ENCODE assay signal across 10 cellular contexts in the genomic region with DNA sequence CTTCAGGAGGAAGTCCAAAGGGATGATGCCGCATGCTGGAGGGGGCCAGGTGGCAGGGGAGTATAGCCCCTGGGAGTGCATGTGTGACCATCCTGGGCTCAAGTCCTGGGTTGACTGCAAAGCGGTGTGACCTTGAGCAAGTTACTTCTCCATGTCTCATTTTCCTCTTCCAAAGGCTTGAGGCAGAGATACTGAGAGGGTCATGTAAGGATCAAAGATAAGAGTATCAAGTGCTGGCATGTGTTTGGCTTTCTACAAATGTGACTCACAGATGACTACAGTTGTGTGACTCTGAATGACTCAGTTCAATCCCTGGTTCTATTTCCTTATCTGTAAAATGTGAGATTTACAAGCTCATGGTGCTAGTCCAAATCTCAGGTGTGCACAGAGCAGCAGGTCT. TPM values are rescaled to one million over a fixed set of nuclear protein-coding genes. Genes with fewer than 3 reads are reported as not detected.
DNase-seq lines count a peak whose midpoint lies in the region; ATAC-seq, FAIRE-seq and TF ChIP-seq lines count a peak whose summit lies in the region.
"Had no signal": no experiment of that assay in that cellular context is flagged by ENCODE, and none has a peak within 500 bp of the region (broad histone marks: within the 10 kb centered on the region; RNA-seq: fewer than 3 reads in every experiment).

No MANE protein-coding gene starts in this region.

- WGBS in A549 (ENCODE audit: missing lambda C conversion rate) = 21% methylated on average over 2 of the region's 2 CpGs
- WGBS in adrenal gland, 4 donors = 53 to 79% (median 70%) methylated on average over 2 of the region's 2 CpGs

- no peaks in the 10 kb centered on the region for H3K9me3 Mint-ChIP-seq in activated CD8-positive, alpha-beta memory T cell treated with anti-CD3 and anti-CD28 coated beads, Interleukin-2, amount 10 ng/mL, durations not matched to agents 7 days and 5 days (ENCODE audit: low read depth)
- H3K9me3 Mint-ChIP-seq: naive thymus-derived CD4-positive, alpha-beta T cell had no signal

- CTCF ChIA-PET in A549 (lab: Yijun Ruan, JAX) = interaction anchor here (1.5 to 6.2 kb wide), 7 partner anchors 12 to 360 kb away, joined by 3 to 34 read pairs (median 6); no protein-coding TSS in a partner anchor
- CTCF ChIA-PET in HCT116 (lab: Charles Lee) = interaction anchor here (0.6 to 21.6 kb wide), 7 partner anchors 13 to 1969 kb away, joined by 3 to 203 read pairs (median 5); no protein-coding TSS in a partner anchor
- CTCF ChIA-PET in activated CD8-positive, alpha-beta memory T cell treated with anti-CD3 and anti-CD28 coated beads, Interleukin-2, amount 10 ng/mL, durations not matched to agents 7 days and 5 days (lab: Charles Lee) = interaction anchor here (1.0 to 4.4 kb wide), 5 partner anchors 15 to 303 kb away, joined by 3 to 20 read pairs (median 3); no protein-coding TSS in a partner anchor

- FAIRE-seq in A549 (lab: Jason Lieb, UNC) = peak; percentile 61
- FAIRE-seq in islet of Langerhans (lab: Jason Lieb, UNC) = peak; percentile 51

- no peak for TF ChIP-seq EP300 in A549 (IDR thresholded peaks at IDR 0.05)

- no peaks in the 10 kb centered on the region for H3K9me3 ChIP-seq in A549
- H3K9me3 ChIP-seq in HCT116 (ENCODE audit: control insufficient read depth in 1 of 2, insufficient read depth in 1 of 2, low read depth in 1 of 2, low read length in 2 of 2) = no peaks in the 10 kb centered on the region
- H3K9me3 ChIP-seq in adrenal gland (replicated peaks in 1 of 3) = no peaks in the 10 kb centered on the region

- H3K27me3 ChIP-seq in HCT116 (ENCODE audit: insufficient read depth, low read length) (no peaks in the 10 kb centered on the region), adrenal gland (no peaks in the 10 kb centered on the region)

- TF ChIP-seq RAD21 in A549 (conservative IDR thresholded peaks at IDR 0.05 in 1 of 2, IDR thresholded peaks at IDR 0.05 in 1 of 2) (no peak), HCT116 (IDR thresholded peaks at IDR 0.05; ENCODE audit: low read depth) (no peak)

- H3K27ac ChIP-seq in A549 (peak overlapping the region; percentile 66 to 82), HCT116 (ENCODE audit: low read depth, low read length) (peak overlapping the region; percentile 72), adrenal gland (peak overlapping the region in 2 of 5 donors; percentile 9 to 49)

- H3K27ac Mint-ChIP-seq in activated CD8-positive, alpha-beta memory T cell treated with anti-CD3 and anti-CD28 coated beads, Interleukin-2, amount 10 ng/mL, durations not matched to agents 7 days and 5 days = no peak overlapping the region
- H3K27ac Mint-ChIP-seq: naive thymus-derived CD4-positive, alpha-beta T cell had no signal

- H3K9me2 ChIP-seq in HCT116 (ENCODE audit: insufficient read depth) = no peaks in the 10 kb centered on the region

- no peaks in the 10 kb centered on the region for H3K79me2 ChIP-seq in HCT116 (ENCODE audit: insufficient read depth, low read length)

- intact Hi-C loops in HCT116 (cut with micrococcal nuclease) = loop anchor here (1.0 to 5.0 kb wide), 2 partner anchors 19 to 140 kb away; no protein-coding TSS in a partner anchor
- intact Hi-C loops in adrenal gland (cut with DNase I) = no loop called here

- peak; percentile 89 to 92 for ATAC-seq in A549
- peak; percentile 75 for ATAC-seq in HCT116
- ATAC-seq in HG02870 (IDR thresholded peaks at IDR 0.05; ENCODE audit: unreplicated experiment) = no peak
- no peak for ATAC-seq in activated CD8-positive, alpha-beta memory T cell treated with anti-CD3 and anti-CD28 coated beads, Interleukin-2, amount 10 ng/mL, durations not matched to agents 7 days and 5 days
- ATAC-seq: naive thymus-derived CD4-positive, alpha-beta T cell had no signal

- peaks cover 32% of the 10 kb centered on the region for H3K4me1 ChIP-seq in A549
- peaks cover 23 to 40% of the 10 kb centered on the region in 2 experiments for H3K4me1 ChIP-seq in HCT116 (ENCODE audit: control insufficient read depth in 1 of 2, insufficient read depth in 2 of 2, low read length in 2 of 2)
- H3K4me1 ChIP-seq in adrenal gland (replicated peaks in 1 of 2) = peaks cover 7 to 10% of the 10 kb centered on the region in 2 donors

- no peaks in the 10 kb centered on the region for H3K27me3 Mint-ChIP-seq in activated CD8-positive, alpha-beta memory T cell treated with anti-CD3 and anti-CD28 coated beads, Interleukin-2, amount 10 ng/mL, durations not matched to agents 7 days and 5 days

- BruUV-seq in HCT116 (replicated peaks; lab: Mats Ljungman, UMichigan) = no TSS peak

- no peak overlapping the region for H3K4me3 Mint-ChIP-seq in activated CD8-positive, alpha-beta memory T cell treated with anti-CD3 and anti-CD28 coated beads, Interleukin-2, amount 10 ng/mL, durations not matched to agents 7 days and 5 days
- H3K4me3 Mint-ChIP-seq: naive thymus-derived CD4-positive, alpha-beta T cell had no signal

- H3K4me1 Mint-ChIP-seq in activated CD8-positive, alpha-beta memory T cell treated with anti-CD3 and anti-CD28 coated beads, Interleukin-2, amount 10 ng/mL, durations not matched to agents 7 days and 5 days = peaks cover 2% of the 10 kb centered on the region

- peak overlapping the region; percentile 62 for H3K4me2 ChIP-seq in A549
- peak overlapping the region; percentile 71 for H3K4me2 ChIP-seq in HCT116 (ENCODE audit: low read length)

- TF ChIP-seq CTCF in A549 (IDR thresholded peaks at IDR 0.05) = no peak
- TF ChIP-seq CTCF in HCT116 (IDR thresholded peaks at IDR 0.05 in 2 of 3, conservative IDR thresholded peaks at IDR 0.05 in 1 of 3; ENCODE audit: borderline replicate concordance in 1 of 3, insufficient read depth in 1 of 3, low read depth in 2 of 3, low read length in 2 of 3) = no peak
- no peak for TF ChIP-seq CTCF in adrenal gland (IDR thresholded peaks at IDR 0.05)

- DNase-seq in A549 (ENCODE audit: low read depth in 1 of 2, low spot score in 1 of 2) (peak; percentile 74 to 81), HCT116 (ENCODE audit: low read depth, low spot score) (peak; percentile 90), adrenal gland (peak; percentile 30 to 70 (median 61)), NK-92 (lab: John Stamatoyannopoulos, UW; ENCODE audit: unreplicated experiment) (no peak), 8988T (no peak)
- DNase-seq in activated CD8-positive, alpha-beta memory T cell treated with anti-CD3 and anti-CD28 coated beads, Interleukin-2, amount 10 ng/mL, durations not matched to agents 7 days and 5 days = no peak
- DNase-seq: naive thymus-derived CD4-positive, alpha-beta T cell; NCI-H1105 treated with DMSO at 0.1 percent for 48 hours had no signal

- H3K36me3 Mint-ChIP-seq in activated CD8-positive, alpha-beta memory T cell treated with anti-CD3 and anti-CD28 coated beads, Interleukin-2, amount 10 ng/mL, durations not matched to agents 7 days and 5 days = no peaks in the 10 kb centered on the region
- H3K36me3 Mint-ChIP-seq: naive thymus-derived CD4-positive, alpha-beta T cell had no signal

- TF ChIP-seq POLR2A in A549 (IDR thresholded peaks at IDR 0.05; ENCODE audit: low read length) (no peak), HCT116 (IDR thresholded peaks at IDR 0.05; ENCODE audit: borderline replicate concordance, extremely low read depth, insufficient read depth, insufficient read length) (no peak), adrenal gland (IDR thresholded peaks at IDR 0.05) (no peak)

- H2AFZ ChIP-seq in HCT116 (ENCODE audit: low read depth, low read length, poor library complexity, severe bottlenecking) = peak overlapping the region; percentile 63

- H3K36me3 ChIP-seq in HCT116 (ENCODE audit: control insufficient read depth in 1 of 2, insufficient read depth in 2 of 2, low read length in 2 of 2) = no peaks in the 10 kb centered on the region
- H3K36me3 ChIP-seq in adrenal gland (replicated peaks in 1 of 2) = no peaks in the 10 kb centered on the region

- peak overlapping the region; percentile 57 for H3K9ac ChIP-seq in HCT116 (ENCODE audit: low read length)

- no peak overlapping the region for H3K4me3 ChIP-seq in A549
- peak overlapping the region in 1 of 2 experiments; percentile 34; a peak in 2 of 4 replicates for H3K4me3 ChIP-seq in HCT116 (replicated peaks in 1 of 2; ENCODE audit: low read depth in 1 of 2, low read length in 2 of 2)
- H3K4me3 ChIP-seq in adrenal gland = no peak overlapping the region

- POLR2A ChIA-PET in A549 (lab: Yijun Ruan, JAX) = interaction anchor here (0.5 to 1.5 kb wide), 4 partner anchors 19 to 139 kb away, joined by 3 to 4 read pairs (median 4); partner anchors contain the start of gene RBM15
- POLR2A ChIA-PET in HCT116 (lab: Charles Lee) = interaction anchor here (1.4 kb wide), 1 partner anchor 138 kb away, joined by 3 read pairs; the partner anchor contains the start of gene RBM15

- H4K20me1 ChIP-seq in HCT116 (ENCODE audit: insufficient read depth) = no peaks in the 10 kb centered on the region

- RAD21 ChIA-PET in HCT116 (lab: Charles Lee; ENCODE audit: low non-redundant PET in 1 of 2, low total read pairs in 2 of 2, uncharacterized antibody in 2 of 2, unreplicated experiment in 2 of 2) = interaction anchor here (0.8 to 2.4 kb wide), 4 partner anchors 16 to 64 kb away, joined by 3 to 11 read pairs (median 3); no protein-coding TSS in a partner anchor

TF ChIP-seq in A549, 52 proteins besides CTCF, POLR2A, EP300 and RAD21 (continues in another document):
- TF ChIP-seq ZC3H11A (IDR thresholded peaks at IDR 0.05) = no peak

TF ChIP-seq in HCT116, 20 proteins besides CTCF, POLR2A, EP300 and RAD21 (continues in another document):
- no peak for TF ChIP-seq EGR1 (IDR thresholded peaks at IDR 0.05; ENCODE audit: low read depth)
- TF ChIP-seq FOSL1 (IDR thresholded peaks at IDR 0.05; ENCODE audit: low read depth) = peak; percentile 99

RNA-seq across cellular contexts. Expression of gene PROK1, which starts 26.1 kb away (rescaled TPM):
- polyA plus RNA-seq in A549 (2011; rRNA removed) = not detected in 2 replicates
- not detected in 2 replicates for polyA plus RNA-seq in A549 (2012; cell fraction: cytosol; rRNA removed)
- not detected in 2 replicates for polyA plus RNA-seq in A549 (2012; cell fraction: nucleus; rRNA removed)
- polyA plus RNA-seq in A549 (2017; fragmentation: RNase III; extraction: RNeasy Plus Mini Kit Qiagen cat#74134 plus additional on column Dnase treatment) = not detected in 3 replicates
- not detected in 2 replicates for polyA minus RNA-seq in A549 (2011; rRNA and poly(A)+ RNA removed)
- total RNA-seq in HCT116 (2021; ENCODE audit: unreplicated experiment) = 0.22 TPM
- 0.04 TPM in 2 replicates for polyA plus RNA-seq in HCT116 (2012)
- total RNA-seq in adrenal gland = 10 to 100 TPM in 1 of 8 donors, 1 to 10 TPM in 6, under 1 TPM in 1; 0.76 to 12.9 (median 6.4) TPM
- 1 to 10 TPM; 4.0 to 6.2 (median 4.8) TPM for polyA plus RNA-seq in adrenal gland
- not detected for total RNA-seq in activated CD8-positive, alpha-beta memory T cell treated with anti-CD3 and anti-CD28 coated beads, Interleukin-2, amount 10 ng/mL, durations not matched to agents 7 days and 5 days
- total RNA-seq: naive thymus-derived CD4-positive, alpha-beta T cell had no signal
- polyA plus RNA-seq: naive thymus-derived CD4-positive, alpha-beta T cell had no signal

RNA-seq across cellular contexts. Expression of gene KCNA10, which starts 41.9 kb away (rescaled TPM):
- polyA plus RNA-seq in A549 (2011; rRNA removed) (not detected in 2 replicates), A549 (2017; fragmentation: RNase III; extraction: RNeasy Plus Mini Kit Qiagen cat#74134 plus additional on column Dnase treatment) (not detected in 3 replicates), adrenal gland (not detected)
- not detected in 2 replicates for polyA plus RNA-seq in A549 (2012; cell fraction: cytosol; rRNA removed)
- polyA plus RNA-seq in A549 (2012; cell fraction: nucleus; rRNA removed) = not detected in 2 replicates
- not detected in 2 replicates for polyA minus RNA-seq in A549 (2011; rRNA and poly(A)+ RNA removed)
- total RNA-seq in HCT116 (2021; ENCODE audit: unreplicated experiment) (not detected), adrenal gland (not detected)
- polyA plus RNA-seq in HCT116 (2012) = not detected in 2 replicates
- total RNA-seq in activated CD8-positive, alpha-beta memory T cell treated with anti-CD3 and anti-CD28 coated beads, Interleukin-2, amount 10 ng/mL, durations not matched to agents 7 days and 5 days = not detected
- total RNA-seq: naive thymus-derived CD4-positive, alpha-beta T cell had no signal
- polyA plus RNA-seq: naive thymus-derived CD4-positive, alpha-beta T cell had no signal

Comparison
In these comparisons a context has a peak if more than half of its experiments do, and no peak if none do; other contexts are left out.
1. ATAC-seq: peak in A549 (2 of 2) and HCT116 (single experiment); none in HG02870 (single experiment) and activated CD8-positive, alpha-beta memory T cell treated with anti-CD3 and anti-CD28 coated beads, Interleukin-2, amount 10 ng/mL, durations not matched to agents 7 days and 5 days (single experiment).
2. DNase-seq: peak in A549 (2 of 2), HCT116 (single experiment) and adrenal gland (7 of 7); none in NK-92 (single experiment), 8988T (single experiment) and activated CD8-positive, alpha-beta memory T cell treated with anti-CD3 and anti-CD28 coated beads, Interleukin-2, amount 10 ng/mL, durations not matched to agents 7 days and 5 days (single experiment).
3. Of the 6 proteins assayed by ChIP-seq in both A549 and HCT116: peak only in A549: none; only in HCT116: none; in both: MAX; in neither: 5.